In genomic region chr21:13651746-13652145, GRCh38 we compare ENCODE assay signal across 5 cellular contexts. TPM values are rescaled to one million over a fixed set of nuclear protein-coding genes. Genes with fewer than 3 reads are reported as not detected.
"Had no signal": no experiment of that assay in that cellular context is flagged by ENCODE, and none has a peak within 500 bp of the region (broad histone marks: within the 10 kb centered on the region; RNA-seq: fewer than 3 reads in every experiment).

No MANE protein-coding gene starts in this region.

RNA-seq across cellular contexts. Expression of gene POTED, which starts 42.2 kb away (rescaled TPM):
- total RNA-seq: GM23338, H1, H9, HT-29, IMR-90 had no signal
- polyA plus RNA-seq: GM23338, H1, IMR-90 had no signal
